20 cellular contexts compared by ENCODE assay signal in genomic region chr2:98433363-98433964, GRCh38. TPM values are rescaled to one million over a fixed set of nuclear protein-coding genes. Genes with fewer than 3 reads are reported as not detected.
A peak's percentile ranks its signal among the peaks of the same experiment; 100 is the strongest.
DNase-seq lines count a peak whose midpoint lies in the region; ATAC-seq, FAIRE-seq and TF ChIP-seq lines count a peak whose summit lies in the region.
"Had no signal": no experiment of that assay in that cellular context is flagged by ENCODE, and none has a peak within 500 bp of the region (broad histone marks: within the 10 kb centered on the region; RNA-seq: fewer than 3 reads in every experiment).

No MANE protein-coding gene starts in this region.

- no TSS peak for BruUV-seq in OCI-LY7 (replicated peaks; lab: Mats Ljungman, UMichigan)

- H3K36me3 Mint-ChIP-seq in activated CD4-positive, alpha-beta T cell treated with anti-CD3 and anti-CD28 coated beads, Interleukin-2, amount 10 ng/mL, durations not matched to agents 24 days and 14 days (ENCODE audit: low read depth): peaks cover 3% of the 10 kb centered on the region
- peaks cover 5% of the 10 kb centered on the region for H3K36me3 Mint-ChIP-seq in stimulated activated memory B cell treated with anti-CD40 and anti-IgM and Interleukin-4, amounts not matched to agents 10 μg/mL and 1 μg/mL and 100 μg/mL, for 72 hours

- H2AFZ ChIP-seq in OCI-LY7 (ENCODE audit: low read length): no peak overlapping the region
- H2AFZ ChIP-seq: GM23248 had no signal

- no peaks in the 10 kb centered on the region for H3K4me1 ChIP-seq in OCI-LY7 (ENCODE audit: insufficient read depth, low read length, poor library complexity, severe bottlenecking)
- no peaks in the 10 kb centered on the region for H3K4me1 ChIP-seq in BE2C

- POLR2A ChIA-PET in OCI-LY7 (lab: Charles Lee): no interaction called here

- no peaks in the 10 kb centered on the region for H3K9me2 ChIP-seq in OCI-LY7 (ENCODE audit: insufficient read depth, low read length)

- H3K36me3 ChIP-seq in OCI-LY7 (ENCODE audit: insufficient read depth, low read length) (no peaks in the 10 kb centered on the region), BE2C (no peaks in the 10 kb centered on the region)

- peak; percentile 41 for ATAC-seq in stimulated activated memory B cell treated with anti-CD40 and anti-IgM and Interleukin-4, amounts not matched to agents 10 μg/mL and 1 μg/mL and 100 μg/mL, for 72 hours

- H3K79me2 ChIP-seq in OCI-LY7 (ENCODE audit: insufficient read depth, low read depth, low read length): no peaks in the 10 kb centered on the region

- no peaks in the 10 kb centered on the region for H3K27me3 ChIP-seq in BE2C

- peak; percentile 9 for FAIRE-seq in GM12891 (lab: Jason Lieb, UNC)
- FAIRE-seq: A204.1, G401.6, GM19239, H1 had no signal

- H3K9me3 ChIP-seq in OCI-LY7 (ENCODE audit: low read length) (peaks cover 15% of the 10 kb centered on the region), BE2C (no peaks in the 10 kb centered on the region)

- intact Hi-C loops in activated CD4-positive, alpha-beta T cell treated with anti-CD3 and anti-CD28 coated beads, Interleukin-2, amount 10 ng/mL, durations not matched to agents 24 days and 14 days (cut with micrococcal nuclease): no loop called here
- intact Hi-C loops in OCI-LY7 (cut with micrococcal nuclease; ENCODE audit: unreplicated experiment): no loop called here

- TF ChIP-seq POLR2A in GM12891 (IDR thresholded peaks at IDR 0.05; ENCODE audit: low read depth, low read length): no peak

- H4K20me1 ChIP-seq in OCI-LY7 (ENCODE audit: insufficient read depth, low read length): no peaks in the 10 kb centered on the region

- H3K4me3 Mint-ChIP-seq in activated CD4-positive, alpha-beta T cell treated with anti-CD3 and anti-CD28 coated beads, Interleukin-2, amount 10 ng/mL, durations not matched to agents 24 days and 14 days: no peak overlapping the region
- H3K4me3 Mint-ChIP-seq in stimulated activated memory B cell treated with anti-CD40 and anti-IgM and Interleukin-4, amounts not matched to agents 10 μg/mL and 1 μg/mL and 100 μg/mL, for 72 hours: no peak overlapping the region
- H3K4me3 Mint-ChIP-seq: B cell; CD4-positive, alpha-beta memory T cell had no signal

- H3K4me3 ChIP-seq in OCI-LY7 (ENCODE audit: low read depth, low read length, poor library complexity, severe bottlenecking) (no peak overlapping the region), BE2C (ENCODE audit: low read depth, low read length) (no peak overlapping the region)
- H3K4me3 ChIP-seq: GM23248 had no signal

- H3K27ac Mint-ChIP-seq in activated CD4-positive, alpha-beta T cell treated with anti-CD3 and anti-CD28 coated beads, Interleukin-2, amount 10 ng/mL, durations not matched to agents 24 days and 14 days: no peak overlapping the region
- H3K27ac Mint-ChIP-seq in stimulated activated memory B cell treated with anti-CD40 and anti-IgM and Interleukin-4, amounts not matched to agents 10 μg/mL and 1 μg/mL and 100 μg/mL, for 72 hours: no peak overlapping the region
- H3K27ac Mint-ChIP-seq: B cell; CD4-positive, alpha-beta memory T cell had no signal

- H3K9me3 Mint-ChIP-seq in activated CD4-positive, alpha-beta T cell treated with anti-CD3 and anti-CD28 coated beads, Interleukin-2, amount 10 ng/mL, durations not matched to agents 24 days and 14 days: peaks cover 8% of the 10 kb centered on the region
- peaks cover 5% of the 10 kb centered on the region for H3K9me3 Mint-ChIP-seq in stimulated activated memory B cell treated with anti-CD40 and anti-IgM and Interleukin-4, amounts not matched to agents 10 μg/mL and 1 μg/mL and 100 μg/mL, for 72 hours

- H3K27ac ChIP-seq in OCI-LY7 (ENCODE audit: low read depth, low read length, poor library complexity, severe bottlenecking): no peak overlapping the region
- H3K27ac ChIP-seq: 22Rv1, GM23248 had no signal

- H3K4me2 ChIP-seq in OCI-LY7 (ENCODE audit: low read length): no peak overlapping the region

- CTCF ChIA-PET in OCI-LY7 (lab: Charles Lee; ENCODE audit: unreplicated experiment): no interaction called here

- DNase-seq in activated CD4-positive, alpha-beta T cell treated with anti-CD3 and anti-CD28 coated beads, Interleukin-2, amount 10 ng/mL, durations not matched to agents 24 days and 14 days: peak; percentile 40
- DNase-seq in activated CD4-positive, alpha-beta T cell treated with anti-CD3 and anti-CD28 coated beads, Interleukin-2, amount 50 U/mL, for 1 hour: no peak
- no peak for DNase-seq in GM12891 (ENCODE audit: insufficient read length, low spot score)
- no peak for DNase-seq in OCI-LY7 (ENCODE audit: low spot score)
- no peak for DNase-seq in BE2C
- DNase-seq: C1 segment of cervical spinal cord; CD4-positive, alpha-beta memory T cell; COR-L47; DMS153; DND-41; GM23248; H7; HCEC 1CT had no signal

- peaks cover 5% of the 10 kb centered on the region for H3K4me1 Mint-ChIP-seq in activated CD4-positive, alpha-beta T cell treated with anti-CD3 and anti-CD28 coated beads, Interleukin-2, amount 10 ng/mL, durations not matched to agents 24 days and 14 days
- peaks cover 7% of the 10 kb centered on the region for H3K4me1 Mint-ChIP-seq in stimulated activated memory B cell treated with anti-CD40 and anti-IgM and Interleukin-4, amounts not matched to agents 10 μg/mL and 1 μg/mL and 100 μg/mL, for 72 hours
- H3K4me1 Mint-ChIP-seq: B cell had no signal

- H3K27me3 Mint-ChIP-seq in activated CD4-positive, alpha-beta T cell treated with anti-CD3 and anti-CD28 coated beads, Interleukin-2, amount 10 ng/mL, durations not matched to agents 24 days and 14 days: peaks cover 10% of the 10 kb centered on the region
- H3K27me3 Mint-ChIP-seq in stimulated activated memory B cell treated with anti-CD40 and anti-IgM and Interleukin-4, amounts not matched to agents 10 μg/mL and 1 μg/mL and 100 μg/mL, for 72 hours: peaks cover 8% of the 10 kb centered on the region
- H3K27me3 Mint-ChIP-seq: CD4-positive, alpha-beta memory T cell had no signal

- TF ChIP-seq CTCF in OCI-LY7 (conservative IDR thresholded peaks at IDR 0.05; ENCODE audit: low read length) (no peak), BE2C (IDR thresholded peaks at IDR 0.05; ENCODE audit: low read depth, low read length) (no peak)

TF ChIP-seq in GM12891, 5 proteins besides CTCF, POLR2A, EP300 and RAD21:
- TF ChIP-seq SPI1 (IDR thresholded peaks at IDR 0.05; ENCODE audit: low read depth, low read length) (no peak), POLR2AphosphoS5 (IDR thresholded peaks at IDR 0.05; ENCODE audit: low read depth, low read length) (no peak), TAF1 (IDR thresholded peaks at IDR 0.05; ENCODE audit: low read depth, low read length) (no peak), PAX5 (IDR thresholded peaks at IDR 0.05; ENCODE audit: insufficient read depth, low read length, severe bottlenecking) (no peak), POU2F2 (IDR thresholded peaks at IDR 0.05; ENCODE audit: low read depth, low read length) (no peak)

RNA-seq across cellular contexts. Expression of gene INPP4A, which starts 11.2 kb away (rescaled TPM):
- 40.2 and 45.0 TPM in 2 replicates for total RNA-seq in activated CD4-positive, alpha-beta T cell treated with anti-CD3 and anti-CD28 coated beads, Interleukin-2, amount 10 ng/mL, durations not matched to agents 24 days and 14 days
- 16.5 TPM for polyA plus RNA-seq in GM12891 (2012; ENCODE audit: low read depth, missing spikeins)
- total RNA-seq in OCI-LY7 (2014; rRNA removed; shearing (Covaris generic)): 14.3 and 28.5 TPM in 2 replicates
- total RNA-seq in OCI-LY7 (2022): 27.5 and 28.6 TPM in 2 replicates
- 10.4 TPM for polyA plus RNA-seq in BE2C (2012; ENCODE audit: insufficient read depth, insufficient read length, low read depth)
